8 cellular contexts compared by ENCODE assay signal in the genomic region with DNA sequence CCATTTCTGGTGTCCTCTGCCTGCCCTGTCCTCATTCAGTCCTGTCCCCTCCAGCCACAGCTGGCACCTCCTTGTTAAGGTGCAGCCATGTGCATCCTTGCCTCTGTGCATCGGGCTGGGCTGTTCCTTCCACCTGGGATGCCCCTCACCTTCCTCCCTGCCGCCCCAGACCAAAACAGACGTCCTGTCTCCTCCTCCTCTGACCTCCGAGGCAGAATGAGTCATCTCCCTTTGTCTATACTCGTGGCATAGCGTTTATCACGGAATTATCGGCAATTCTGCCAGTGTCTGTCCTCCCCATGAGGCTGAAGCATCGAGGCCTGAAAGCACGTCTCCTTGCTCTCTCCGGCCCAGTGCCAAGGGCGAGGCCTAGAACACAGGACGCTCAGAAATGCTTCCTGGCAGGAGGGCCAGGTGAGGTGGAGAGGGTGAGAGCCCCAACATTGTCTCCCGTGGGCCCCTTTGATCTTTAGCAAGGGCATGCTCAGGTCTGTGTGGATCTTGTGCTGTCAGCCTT. TPM values are rescaled to one million over a fixed set of nuclear protein-coding genes. Genes with fewer than 3 reads are reported as not detected.
A peak's percentile ranks its signal among the peaks of the same experiment; 100 is the strongest.
DNase-seq lines count a peak whose midpoint lies in the region; ATAC-seq and TF ChIP-seq lines count a peak whose summit lies in the region.

No MANE protein-coding gene starts in this region.

- DNase-seq in HFFc6: peak; percentile 83
- DNase-seq in tibial nerve (ENCODE audit: low spot score in 2 of 2): no peak
- DNase-seq in inferior parietal cortex (ENCODE audit: extremely low spot score): no peak
- no peak for DNase-seq in AML-193 (lab: John Stamatoyannopoulos, UW)

- peak overlapping the region; percentile 98 for H3K27ac Mint-ChIP-seq in HFFc6

- 17 to 29% (median 22%) methylated on average over 14 of the region's 14 CpGs for WGBS in adipose tissue, 3 donors
- WGBS in tibial nerve, 2 donors: 18 to 26% methylated on average over 14 of the region's 14 CpGs

- H3K4me1 ChIP-seq in ACC112 (ENCODE audit: control insufficient read depth, insufficient read depth, low read length, unreplicated experiment): peaks cover 44% of the 10 kb centered on the region
- H3K4me1 ChIP-seq in tibial nerve: peaks cover 0 to 46% (median 24%) of the 10 kb centered on the region in 4 donors

- no peaks in the 10 kb centered on the region for H3K9me3 Mint-ChIP-seq in HFFc6

- H3K4me3 Mint-ChIP-seq in HFFc6: peak overlapping the region; percentile 61

- no peak for TF ChIP-seq EP300 in tibial nerve (IDR thresholded peaks at IDR 0.05)

- no peak for ATAC-seq in HG03159 (IDR thresholded peaks at IDR 0.05; ENCODE audit: unreplicated experiment)

- H3K4me3 ChIP-seq in ACC112 (ENCODE audit: low read depth, low read length) (peak overlapping the region; percentile 71), tibial nerve (no peak overlapping the region)

- no peak for TF ChIP-seq POLR2A in tibial nerve (IDR thresholded peaks at IDR 0.05)

- no peak overlapping the region for H2AFZ ChIP-seq in ACC112 (ENCODE audit: low read length, unreplicated experiment)

- TF ChIP-seq CTCF in HFFc6 (IDR thresholded peaks at IDR 0.05): no peak
- TF ChIP-seq CTCF in tibial nerve (IDR thresholded peaks at IDR 0.05): no peak

- H3K4me1 Mint-ChIP-seq in HFFc6 (ENCODE audit: low read depth): peaks cover 62% of the 10 kb centered on the region

- H3K9me3 ChIP-seq in tibial nerve: no peaks in the 10 kb centered on the region

- H3K36me3 ChIP-seq in ACC112 (ENCODE audit: insufficient read depth, low read length) (no peaks in the 10 kb centered on the region), tibial nerve (no peaks in the 10 kb centered on the region)

- H3K36me3 Mint-ChIP-seq in HFFc6 (ENCODE audit: low read depth): no peaks in the 10 kb centered on the region

- H3K27me3 ChIP-seq in ACC112 (ENCODE audit: insufficient read depth, low read length) (no peaks in the 10 kb centered on the region), layer of hippocampus (ENCODE audit: control insufficient read depth, insufficient read depth, low read length) (no peaks in the 10 kb centered on the region), tibial nerve (no peaks in the 10 kb centered on the region)

- H3K27me3 Mint-ChIP-seq in HFFc6 (ENCODE audit: insufficient read depth): peaks cover 3% of the 10 kb centered on the region; the same call in 1 of the 2 replicates

- peaks cover 87% of the 10 kb centered on the region for H3K79me2 ChIP-seq in ACC112 (ENCODE audit: control insufficient read depth, insufficient read depth, low read length, unreplicated experiment)

- H3K27ac ChIP-seq in ACC112 (ENCODE audit: low read depth, low read length) (peak overlapping the region; percentile 85), adipose tissue (ENCODE audit: low read depth, low read length) (peak overlapping the region; percentile 60), layer of hippocampus (ENCODE audit: low read depth, low read length) (peak overlapping the region; percentile 10), tibial nerve (peak overlapping the region in 3 of 4 donors; percentile 26 to 63 (median 60))

RNA-seq across cellular contexts. Expression of gene RAI1, which starts 4.6 kb away (rescaled TPM):
- 10 to 100 TPM; 26.9 to 29.3 (median 29.0) TPM for total RNA-seq in HFFc6 (2021; fragmentation: NEBNext Ultra II Directional; extraction: Animal tissue kit (Norgen Biotek cat#: 25700))
- polyA plus RNA-seq in adipose tissue: 1 to 10 TPM; 4.5 to 9.3 (median 6.4) TPM
- total RNA-seq in tibial nerve: 10 to 100 TPM; 32.9 to 52.7 (median 45.9) TPM

Comparison
In these comparisons a context has a peak if more than half of its experiments do, and no peak if none do; other contexts are left out.
1. H3K27ac ChIP-seq: peak in every context shown above with its lines; median percentile 85 in ACC112; 60 in adipose tissue; 60 in tibial nerve; 10 in layer of hippocampus.